12 cellular contexts compared by ENCODE assay signal in genomic region chr15:31340047-31340446, GRCh38. TPM values are rescaled to one million over a fixed set of nuclear protein-coding genes. Genes with fewer than 3 reads are reported as not detected.
DNase-seq lines count a peak whose midpoint lies in the region; ATAC-seq and TF ChIP-seq lines count a peak whose summit lies in the region.
"Had no signal": no experiment of that assay in that cellular context is flagged by ENCODE, and none has a peak within 500 bp of the region (broad histone marks: within the 10 kb centered on the region; RNA-seq: fewer than 3 reads in every experiment).

No MANE protein-coding gene starts in this region.

- H3K27ac Mint-ChIP-seq in T-helper 2 cell treated with Interferon-gamma antibody and Interleukin-4, amounts not matched to agents 5 μg/mL and 100 μg/mL, for 36 hours = peak overlapping the region; percentile 80
- H3K27ac Mint-ChIP-seq in activated T-helper 1 cell treated with anti-CD3 and anti-CD28 coated beads, Interleukin-12 subunit alpha, Interleukin-12 subunit beta, Interleukin-2, Interleukin-4 antibody, amounts not matched to agents 30 ng/mL and 10 ng/mL and 1 ng/mL, durations not matched to agents 14 hours and 24 hours and 36 hours = peak overlapping the region; percentile 86

- peaks cover 79 to 83% of the 10 kb centered on the region in 2 donors for H3K4me1 ChIP-seq in lung (ENCODE audit: control insufficient read depth in 2 of 2, insufficient read depth in 2 of 2, low read length in 2 of 2)

- no peak for DNase-seq in T-helper 2 cell treated with Interferon-gamma antibody and Interleukin-4, amounts not matched to agents 5 μg/mL and 100 μg/mL, for 36 hours (ENCODE audit: low spot score)
- DNase-seq in T-helper 2 cell = no peak
- no peak for DNase-seq in activated T-helper 1 cell treated with anti-CD3 and anti-CD28 coated beads, Interleukin-12 subunit alpha, Interleukin-12 subunit beta, Interleukin-2, Interleukin-4 antibody, amounts not matched to agents 30 ng/mL and 10 ng/mL and 1 ng/mL, durations not matched to agents 14 hours and 24 hours and 36 hours (ENCODE audit: low spot score)
- no peak for DNase-seq in lung (ENCODE audit: low spot score)
- DNase-seq in NCI-H2107 (lab: John Stamatoyannopoulos, UW) = no peak
- no peak for DNase-seq in stimulated activated CD4-positive, alpha-beta T cell treated with anti-CD3 and anti-CD28 coated beads, Interleukin-4, amount 100 ng/mL, for 4 hours
- DNase-seq in omental fat pad (ENCODE audit: low spot score) = no peak
- DNase-seq: central memory CD4-positive, alpha-beta T cell; GDM1; stimulated activated CD4-positive, alpha-beta T cell treated with anti-CD3 and anti-CD28 coated beads, Interleukin-2, amount 100 ng/mL, for 48 hours had no signal

- H3K27me3 ChIP-seq in lung (ENCODE audit: control insufficient read depth, insufficient read depth) = no peaks in the 10 kb centered on the region

- H3K27ac ChIP-seq in lung (ENCODE audit: low read depth in 1 of 2, low read length in 1 of 2) (peak overlapping the region; percentile 43 to 89), temporal lobe (ENCODE audit: low read depth, low read length) (peak overlapping the region; percentile 92)

- peaks cover 0 to 3% of the 10 kb centered on the region in 2 donors for H3K36me3 ChIP-seq in lung (ENCODE audit: control insufficient read depth in 2 of 2, insufficient read depth in 2 of 2, low read length in 2 of 2)

- H3K9me3 ChIP-seq in lung (ENCODE audit: control insufficient read depth in 2 of 2, insufficient read depth in 1 of 2, low read length in 1 of 2) = no peaks in the 10 kb centered on the region

- no peaks in the 10 kb centered on the region for H3K9me3 Mint-ChIP-seq in T-helper 2 cell treated with Interferon-gamma antibody and Interleukin-4, amounts not matched to agents 5 μg/mL and 100 μg/mL, for 36 hours
- no peaks in the 10 kb centered on the region for H3K9me3 Mint-ChIP-seq in activated T-helper 1 cell treated with anti-CD3 and anti-CD28 coated beads, Interleukin-12 subunit alpha, Interleukin-12 subunit beta, Interleukin-2, Interleukin-4 antibody, amounts not matched to agents 30 ng/mL and 10 ng/mL and 1 ng/mL, durations not matched to agents 14 hours and 24 hours and 36 hours

- intact Hi-C loops in activated T-helper 1 cell treated with anti-CD3 and anti-CD28 coated beads, Interleukin-12 subunit alpha, Interleukin-12 subunit beta, Interleukin-2, Interleukin-4 antibody, amounts not matched to agents 30 ng/mL and 10 ng/mL and 1 ng/mL, durations not matched to agents 14 hours and 24 hours and 36 hours (cut with micrococcal nuclease) = no loop called here

- H3K4me3 Mint-ChIP-seq in T-helper 2 cell treated with Interferon-gamma antibody and Interleukin-4, amounts not matched to agents 5 μg/mL and 100 μg/mL, for 36 hours = peak overlapping the region; percentile 51
- peak overlapping the region; percentile 41 for H3K4me3 Mint-ChIP-seq in activated T-helper 1 cell treated with anti-CD3 and anti-CD28 coated beads, Interleukin-12 subunit alpha, Interleukin-12 subunit beta, Interleukin-2, Interleukin-4 antibody, amounts not matched to agents 30 ng/mL and 10 ng/mL and 1 ng/mL, durations not matched to agents 14 hours and 24 hours and 36 hours

- TF ChIP-seq CTCF in lung (IDR thresholded peaks at IDR 0.05; ENCODE audit: control extremely low read depth, extremely low read depth) = no peak
- no peak for TF ChIP-seq CTCF in omental fat pad (IDR thresholded peaks at IDR 0.05)

- 78 to 83% methylated on average over 5 of the region's 5 CpGs for WGBS in lung, 2 donors

- peaks cover 37% of the 10 kb centered on the region for H3K36me3 Mint-ChIP-seq in T-helper 2 cell treated with Interferon-gamma antibody and Interleukin-4, amounts not matched to agents 5 μg/mL and 100 μg/mL, for 36 hours (ENCODE audit: low read depth)
- peaks cover 13% of the 10 kb centered on the region for H3K36me3 Mint-ChIP-seq in activated T-helper 1 cell treated with anti-CD3 and anti-CD28 coated beads, Interleukin-12 subunit alpha, Interleukin-12 subunit beta, Interleukin-2, Interleukin-4 antibody, amounts not matched to agents 30 ng/mL and 10 ng/mL and 1 ng/mL, durations not matched to agents 14 hours and 24 hours and 36 hours (ENCODE audit: low read depth)

- no peaks in the 10 kb centered on the region for H3K27me3 Mint-ChIP-seq in T-helper 2 cell treated with Interferon-gamma antibody and Interleukin-4, amounts not matched to agents 5 μg/mL and 100 μg/mL, for 36 hours (ENCODE audit: low read depth)
- no peaks in the 10 kb centered on the region for H3K27me3 Mint-ChIP-seq in activated T-helper 1 cell treated with anti-CD3 and anti-CD28 coated beads, Interleukin-12 subunit alpha, Interleukin-12 subunit beta, Interleukin-2, Interleukin-4 antibody, amounts not matched to agents 30 ng/mL and 10 ng/mL and 1 ng/mL, durations not matched to agents 14 hours and 24 hours and 36 hours (ENCODE audit: insufficient read depth)

- ATAC-seq in lung (ENCODE audit: insufficient read depth, low FRiP score) = no peak
- no peak for ATAC-seq in omental fat pad (ENCODE audit: low FRiP score)
- ATAC-seq: Panc1 had no signal

- peaks cover 85% of the 10 kb centered on the region for H3K4me1 Mint-ChIP-seq in T-helper 2 cell treated with Interferon-gamma antibody and Interleukin-4, amounts not matched to agents 5 μg/mL and 100 μg/mL, for 36 hours (ENCODE audit: low read depth)
- H3K4me1 Mint-ChIP-seq in activated T-helper 1 cell treated with anti-CD3 and anti-CD28 coated beads, Interleukin-12 subunit alpha, Interleukin-12 subunit beta, Interleukin-2, Interleukin-4 antibody, amounts not matched to agents 30 ng/mL and 10 ng/mL and 1 ng/mL, durations not matched to agents 14 hours and 24 hours and 36 hours (ENCODE audit: low read depth) = peaks cover 98% of the 10 kb centered on the region

- no peak overlapping the region for H3K4me3 ChIP-seq in lung

RNA-seq across cellular contexts. Expression of gene KLF13, which starts 13.4 kb away (rescaled TPM):
- 129 and 137 TPM in 2 replicates for total RNA-seq in activated T-helper 1 cell treated with anti-CD3 and anti-CD28 coated beads, Interleukin-12 subunit alpha, Interleukin-12 subunit beta, Interleukin-2, Interleukin-4 antibody, amounts not matched to agents 30 ng/mL and 10 ng/mL and 1 ng/mL, durations not matched to agents 14 hours and 24 hours and 36 hours
- total RNA-seq in lung (100 to 1,000 TPM in 1 of 2 donors, 10 to 100 TPM in 1; 38.3 to 157 TPM), temporal lobe (27.8 TPM), omental fat pad (10 to 100 TPM; 49.7 to 67.5 (median 62.3) TPM)
- 10 to 100 TPM; 47.1 to 63.2 TPM for polyA plus RNA-seq in lung
